Comparison of ENCODE assay signal across 26 cellular contexts in genomic region chrX:108216862-108217571, GRCh38.
A peak's percentile ranks its signal among the peaks of the same experiment; 100 is the strongest.
DNase-seq lines count a peak whose midpoint lies in the region; ATAC-seq and TF ChIP-seq lines count a peak whose summit lies in the region.
"Had no signal": no experiment of that assay in that cellular context is flagged by ENCODE, and none has a peak within 500 bp of the region (broad histone marks: within the 10 kb centered on the region; RNA-seq: fewer than 3 reads in every experiment).

No MANE protein-coding gene starts in this region.

- peak overlapping the region in 1 of 2 donors; percentile 15 for H3K27ac ChIP-seq in right atrium auricular region
- H3K27ac ChIP-seq in heart left ventricle: peak overlapping the region in 4 of 12 donors; percentile 13 to 46 (median 34)
- H3K27ac ChIP-seq in aorta (ENCODE audit: low read depth in 1 of 2, low read length in 2 of 2): no peak overlapping the region
- H3K27ac ChIP-seq: body of pancreas, neural progenitor cell, testis had no signal

- TF ChIP-seq CTCF in right atrium auricular region (IDR thresholded peaks at IDR 0.05) (no peak), heart left ventricle (IDR thresholded peaks at IDR 0.05) (no peak), nephron (IDR thresholded peaks at IDR 0.05; ENCODE audit: unreplicated experiment in 3 of 3) (no peak)

- no peaks in the 10 kb centered on the region for H3K36me3 ChIP-seq in right atrium auricular region
- no peaks in the 10 kb centered on the region for H3K36me3 ChIP-seq in heart left ventricle
- H3K36me3 ChIP-seq in aorta (ENCODE audit: control insufficient read depth in 1 of 2, insufficient read depth in 2 of 2, low read length in 1 of 2): no peaks in the 10 kb centered on the region
- H3K36me3 ChIP-seq: MG63, neural progenitor cell had no signal

- H3K4me1 ChIP-seq in right atrium auricular region (no peaks in the 10 kb centered on the region), heart left ventricle (no peaks in the 10 kb centered on the region), aorta (ENCODE audit: control insufficient read depth in 1 of 2, insufficient read depth in 2 of 2, low read length in 2 of 2) (peaks cover 0 to under 1% of the 10 kb centered on the region in 2 donors)
- H3K4me1 ChIP-seq: body of pancreas, neural progenitor cell, testis had no signal

- no peak for TF ChIP-seq POLR2A in heart left ventricle (IDR thresholded peaks at IDR 0.05)

- H3K27me3 ChIP-seq in right atrium auricular region (no peaks in the 10 kb centered on the region), heart left ventricle (peaks cover 0 to 31% (median 0%) of the 10 kb centered on the region in 9 donors), aorta (ENCODE audit: control insufficient read depth in 1 of 2, insufficient read depth in 2 of 2, low read length in 1 of 2) (no peaks in the 10 kb centered on the region)
- H3K27me3 ChIP-seq: body of pancreas, MG63, neural progenitor cell, testis had no signal

- H3K4me3 ChIP-seq in right atrium auricular region: no peak overlapping the region
- no peak overlapping the region for H3K4me3 ChIP-seq in heart left ventricle
- no peak overlapping the region for H3K4me3 ChIP-seq in aorta (ENCODE audit: low read length in 2 of 2)
- H3K4me3 ChIP-seq: body of pancreas, MG63, neural progenitor cell, testis had no signal

- intact Hi-C loops in Right ventricle myocardium superior (cut with DNase I): no loop called here
- intact Hi-C loops in heart left ventricle (cut with DNase I): loop anchor here in 1 of 10 donors (10.0 kb wide), 1 partner anchor 62 kb away; no protein-coding TSS in a partner anchor
- intact Hi-C loops in aorta (cut with DNase I): no loop called here
- intact Hi-C loops in activated CD4-positive, alpha-beta T cell treated with anti-CD3 and anti-CD28 coated beads for 36 hours (cut with DNase I, micrococcal nuclease): no loop called here

- 70 to 77% (median 74%) methylated on average over 3 of the region's 3 CpGs for WGBS in heart left ventricle, 4 donors
- 60 to 76% methylated on average over 3 of the region's 3 CpGs for WGBS in aorta, 2 donors

- H3K4me3 Mint-ChIP-seq in nephron: no peak overlapping the region
- no peak overlapping the region for H3K4me3 Mint-ChIP-seq in activated CD4-positive, alpha-beta T cell treated with anti-CD3 and anti-CD28 coated beads for 36 hours
- H3K4me3 Mint-ChIP-seq: activated naive CD8-positive, alpha-beta T cell treated with anti-CD3 and anti-CD28 coated beads, Interleukin-2, amount 50 U/mL, for 24 hours; neural progenitor cell had no signal

- CTCF ChIA-PET in activated CD4-positive, alpha-beta T cell treated with anti-CD3 and anti-CD28 coated beads for 36 hours (lab: Charles Lee): no interaction called here

- ATAC-seq in Right ventricle myocardium superior (ENCODE audit: poor library complexity) (peak; percentile 62), heart left ventricle (peak; percentile 52 to 80 (median 66)), aorta (ENCODE audit: low FRiP score) (peak; percentile 47), HG03442 (IDR thresholded peaks at IDR 0.05; ENCODE audit: unreplicated experiment) (no peak)
- ATAC-seq in activated CD4-positive, alpha-beta T cell treated with anti-CD3 and anti-CD28 coated beads for 36 hours: no peak
- ATAC-seq: activated naive CD8-positive, alpha-beta T cell treated with anti-CD3 and anti-CD28 coated beads, Interleukin-2, amount 50 U/mL, for 24 hours; body of pancreas had no signal

- POLR2A ChIA-PET in activated CD4-positive, alpha-beta T cell treated with anti-CD3 and anti-CD28 coated beads for 36 hours (lab: Charles Lee): no interaction called here

- peaks cover 13% of the 10 kb centered on the region for H3K36me3 Mint-ChIP-seq in nephron (ENCODE audit: low read depth)
- H3K36me3 Mint-ChIP-seq in activated CD4-positive, alpha-beta T cell treated with anti-CD3 and anti-CD28 coated beads for 36 hours (ENCODE audit: low read depth): no peaks in the 10 kb centered on the region

- DNase-seq in Right ventricle myocardium superior: no peak
- DNase-seq in right atrium auricular region (ENCODE audit: low spot score): no peak
- DNase-seq in heart left ventricle: no peak
- DNase-seq in aorta: no peak
- DNase-seq in NAMALWA (ENCODE audit: low spot score): no peak
- no peak for DNase-seq in activated CD4-positive, alpha-beta T cell treated with anti-CD3 and anti-CD28 coated beads for 36 hours
- DNase-seq: activated CD4-positive, alpha-beta T cell treated with anti-CD3 and anti-CD28 coated beads for 4 hours; activated CD8-positive, alpha-beta memory T cell treated with anti-CD3 and anti-CD28 coated beads for 24 hours; activated gamma-delta T cell treated with Interleukin-2 at 50 U/mL for 16 hours; activated naive CD8-positive, alpha-beta T cell treated with anti-CD3 and anti-CD28 coated beads, Interleukin-2, amount 50 U/mL, for 24 hours; body of pancreas; Calu3; DMS79 treated with DMSO at 0.1 percent for 48 hours; effector CD8-positive, alpha-beta T cell; GF-D8; KBM-7; NCI-H1436; NCI-H2081 treated with DMSO at 0.1 percent for 48 hours; NCI-H446 treated with DMSO at 0.1 percent for 48 hours; stimulated activated naive CD4-positive, alpha-beta T cell; T-helper 1 cell had no signal

- H3K4me1 Mint-ChIP-seq in nephron: peaks cover 41% of the 10 kb centered on the region
- H3K4me1 Mint-ChIP-seq in activated CD4-positive, alpha-beta T cell treated with anti-CD3 and anti-CD28 coated beads for 36 hours: no peaks in the 10 kb centered on the region
- H3K4me1 Mint-ChIP-seq: activated naive CD8-positive, alpha-beta T cell treated with anti-CD3 and anti-CD28 coated beads, Interleukin-2, amount 50 U/mL, for 24 hours had no signal

- no peaks in the 10 kb centered on the region for H3K9me3 Mint-ChIP-seq in nephron
- H3K9me3 Mint-ChIP-seq in activated CD4-positive, alpha-beta T cell treated with anti-CD3 and anti-CD28 coated beads for 36 hours (ENCODE audit: low read depth): no peaks in the 10 kb centered on the region
- H3K9me3 Mint-ChIP-seq: activated naive CD8-positive, alpha-beta T cell treated with anti-CD3 and anti-CD28 coated beads, Interleukin-2, amount 50 U/mL, for 24 hours; neural progenitor cell had no signal

- peak overlapping the region; percentile 59 to 79 (median 74) for H3K27ac Mint-ChIP-seq in nephron
- H3K27ac Mint-ChIP-seq in activated CD4-positive, alpha-beta T cell treated with anti-CD3 and anti-CD28 coated beads for 36 hours: no peak overlapping the region
- H3K27ac Mint-ChIP-seq: activated naive CD8-positive, alpha-beta T cell treated with anti-CD3 and anti-CD28 coated beads, Interleukin-2, amount 50 U/mL, for 24 hours; neural progenitor cell had no signal

- H3K9me3 ChIP-seq in right atrium auricular region (no peaks in the 10 kb centered on the region), heart left ventricle (no peaks in the 10 kb centered on the region), aorta (ENCODE audit: control insufficient read depth, low read length) (no peaks in the 10 kb centered on the region)
- H3K9me3 ChIP-seq: body of pancreas, MG63, testis had no signal

- H3K27me3 Mint-ChIP-seq in nephron (ENCODE audit: low read depth): no peaks in the 10 kb centered on the region
- peaks cover 2% of the 10 kb centered on the region for H3K27me3 Mint-ChIP-seq in activated CD4-positive, alpha-beta T cell treated with anti-CD3 and anti-CD28 coated beads for 36 hours
- H3K27me3 Mint-ChIP-seq: activated naive CD8-positive, alpha-beta T cell treated with anti-CD3 and anti-CD28 coated beads, Interleukin-2, amount 50 U/mL, for 24 hours had no signal

Comparison
In these comparisons a context has a peak if more than half of its experiments do, and no peak if none do; other contexts are left out.
1. ATAC-seq: peak in Right ventricle myocardium superior (single experiment), heart left ventricle (4 of 4) and aorta (single experiment); none in HG03442 (single experiment) and activated CD4-positive, alpha-beta T cell treated with anti-CD3 and anti-CD28 coated beads for 36 hours (single experiment).